ENCODE assay signal across 10 cellular contexts in genomic region chr3:56921573-56922571, GRCh38.
DNase-seq lines count a peak whose midpoint lies in the region; ATAC-seq and TF ChIP-seq lines count a peak whose summit lies in the region.
"Had no signal": no experiment of that assay in that cellular context is flagged by ENCODE, and none has a peak within 500 bp of the region (broad histone marks: within the 10 kb centered on the region; RNA-seq: fewer than 3 reads in every experiment).

No MANE protein-coding gene starts in this region.

- intact Hi-C loops in esophagus muscularis mucosa (cut with DNase I): no loop called here

- H3K27ac ChIP-seq in esophagus muscularis mucosa (replicated peaks in 1 of 4) (peak overlapping the region; percentile 58 to 74 (median 66)), skin epidermis (peak overlapping the region in 14 of 21 experiments; percentile 4 to 85 (median 49))
- H3K27ac ChIP-seq: cardiac muscle cell had no signal

- DNase-seq in GM10248 (ENCODE audit: extremely low spot score) (peak; percentile 34), T-cell (no peak), esophagus muscularis mucosa (ENCODE audit: extremely low spot score) (no peak), HEK293T (ENCODE audit: extremely low spot score) (no peak), OCI-M2 (lab: John Stamatoyannopoulos, UW; ENCODE audit: unreplicated experiment) (no peak)
- DNase-seq in central memory CD4-positive, alpha-beta T cell: no peak

- no peaks in the 10 kb centered on the region for H3K36me3 Mint-ChIP-seq in T-cell

- CTCF ChIA-PET in GM10248 (lab: Yijun Ruan, JAX): interaction anchor here (1.3 to 1.6 kb wide), 2 partner anchors 14 to 32 kb away, joined by 3 to 4 read pairs; no protein-coding TSS in a partner anchor
- CTCF ChIA-PET in T-cell (lab: Charles Lee): interaction anchor here (0.6 to 1.3 kb wide), 4 partner anchors 33 to 217 kb away, joined by 3 to 5 read pairs (median 4); no protein-coding TSS in a partner anchor
- CTCF ChIA-PET in HEK293T (lab: Yijun Ruan, JAX): interaction anchor here (0.5 kb wide), 1 partner anchor 31 kb away, joined by 3 read pairs; no protein-coding TSS in a partner anchor

- no peaks in the 10 kb centered on the region for H3K9me3 Mint-ChIP-seq in T-cell

- peak overlapping the region; percentile 75 to 83 (median 82) for H3K4me3 Mint-ChIP-seq in T-cell

- no peaks in the 10 kb centered on the region for H3K36me3 ChIP-seq in esophagus muscularis mucosa
- H3K36me3 ChIP-seq: cardiac muscle cell had no signal

- H3K27me3 Mint-ChIP-seq in T-cell: no peaks in the 10 kb centered on the region

- H3K9me3 ChIP-seq in esophagus muscularis mucosa: no peaks in the 10 kb centered on the region

- 18% methylated on average over 7 of the region's 7 CpGs for WGBS in esophagus muscularis mucosa

- no peak for TF ChIP-seq POLR2A in esophagus muscularis mucosa (IDR thresholded peaks at IDR 0.05; ENCODE audit: low read depth)

- peaks cover 55 to 63% (median 61%) of the 10 kb centered on the region in 4 donors for H3K4me1 ChIP-seq in esophagus muscularis mucosa

- ATAC-seq in T-cell (replicated peaks in 1 of 4) (peak in 3 of 4 experiments; percentile 18 to 28 (median 21)), GM19463 (IDR thresholded peaks at IDR 0.05; ENCODE audit: unreplicated experiment) (no peak)
- ATAC-seq: Panc1 had no signal

- peak overlapping the region; percentile 98 to 100 for H3K27ac Mint-ChIP-seq in T-cell

- H3K4me3 ChIP-seq in esophagus muscularis mucosa (peak overlapping the region; percentile 30 to 39 (median 35)), skin epidermis (no peak overlapping the region)
- H3K4me3 ChIP-seq: cardiac muscle cell had no signal

- H3K4me1 Mint-ChIP-seq in T-cell: peaks cover 86 to 89% (median 87%) of the 10 kb centered on the region in 3 donors

- POLR2A ChIA-PET in GM10248 (lab: Yijun Ruan, JAX): no interaction called here
- POLR2A ChIA-PET in T-cell (lab: Charles Lee): interaction anchor here (0.6 to 0.7 kb wide), 4 partner anchors 9 to 1397 kb away, joined by 5 read pairs; no protein-coding TSS in a partner anchor
- POLR2A ChIA-PET in HEK293T (lab: Yijun Ruan, JAX): interaction anchor here (0.7 kb wide), 1 partner anchor 19 kb away, joined by 3 read pairs; no protein-coding TSS in a partner anchor

- TF ChIP-seq CTCF in GM10248 (IDR thresholded peaks at IDR 0.05; ENCODE audit: control extremely low read depth, extremely low read depth, low read depth, missing control alignments) (no peak), esophagus muscularis mucosa (IDR thresholded peaks at IDR 0.05) (no peak)

- no peaks in the 10 kb centered on the region for H3K27me3 ChIP-seq in esophagus muscularis mucosa

- TF ChIP-seq EP300 in esophagus muscularis mucosa (IDR thresholded peaks at IDR 0.05): no peak

TF ChIP-seq in HEK293T, 16 proteins besides CTCF, POLR2A, EP300 and RAD21:
- TF ChIP-seq ZNF384 (IDR thresholded peaks at IDR 0.05) (no peak), FOXM1 (IDR thresholded peaks at IDR 0.05; ENCODE audit: borderline replicate concordance) (no peak), SP1 (IDR thresholded peaks at IDR 0.05) (no peak)

Comparison
In these comparisons a context has a peak if more than half of its experiments do, and no peak if none do; other contexts are left out.
1. H3K4me3 ChIP-seq: peak in esophagus muscularis mucosa (4 of 4); none in skin epidermis (0 of 7).